ENCODE assay signal across 10 cellular contexts in genomic region chr12:77324416-77324762, GRCh38.
DNase-seq lines count a peak whose midpoint lies in the region; ATAC-seq and TF ChIP-seq lines count a peak whose summit lies in the region.
"Had no signal": no experiment of that assay in that cellular context is flagged by ENCODE, and none has a peak within 500 bp of the region (broad histone marks: within the 10 kb centered on the region; RNA-seq: fewer than 3 reads in every experiment).

No MANE protein-coding gene starts in this region.

- peak overlapping the region; percentile 80 for H2AFZ ChIP-seq in hepatocyte

- in situ Hi-C loops in gastrocnemius medialis (cut with MboI; ENCODE audit: low sequenced_read_pairs in 4 of 4) = no loop called here

- H3K4me3 Mint-ChIP-seq in activated T-helper 1 cell treated with anti-CD3 and anti-CD28 coated beads, Interleukin-12 subunit alpha, Interleukin-12 subunit beta, Interleukin-2, Interleukin-4 antibody, amounts not matched to agents 30 ng/mL and 10 ng/mL and 1 ng/mL, durations not matched to agents 14 hours and 24 hours and 36 hours = no peak overlapping the region

- ATAC-seq in GM18870 (IDR thresholded peaks at IDR 0.05; ENCODE audit: unreplicated experiment) = peak; percentile 18
- peak; percentile 47 for ATAC-seq in SK-N-SH treated with all-trans-retinoic acid at 6 μM for 48 hours
- ATAC-seq in gastrocnemius medialis = no peak
- ATAC-seq in HG02970 (IDR thresholded peaks at IDR 0.05; ENCODE audit: low FRiP score, unreplicated experiment) = no peak
- ATAC-seq: naive thymus-derived CD8-positive, alpha-beta T cell had no signal

- H3K36me3 Mint-ChIP-seq in activated T-helper 1 cell treated with anti-CD3 and anti-CD28 coated beads, Interleukin-12 subunit alpha, Interleukin-12 subunit beta, Interleukin-2, Interleukin-4 antibody, amounts not matched to agents 30 ng/mL and 10 ng/mL and 1 ng/mL, durations not matched to agents 14 hours and 24 hours and 36 hours (ENCODE audit: low read depth) = peaks cover 3% of the 10 kb centered on the region

- intact Hi-C loops in gastrocnemius medialis (cut with DNase I; ENCODE audit: low total_unique reads) = no loop called here
- intact Hi-C loops in activated T-helper 1 cell treated with anti-CD3 and anti-CD28 coated beads, Interleukin-12 subunit alpha, Interleukin-12 subunit beta, Interleukin-2, Interleukin-4 antibody, amounts not matched to agents 30 ng/mL and 10 ng/mL and 1 ng/mL, durations not matched to agents 14 hours and 24 hours and 36 hours (cut with micrococcal nuclease) = no loop called here

- no peak for DNase-seq in hepatocyte (ENCODE audit: low spot score)
- DNase-seq in gastrocnemius medialis = no peak
- no peak for DNase-seq in LoVo (ENCODE audit: low spot score)
- DNase-seq in T1000 (lab: John Stamatoyannopoulos, UW) = no peak
- DNase-seq in activated T-helper 1 cell treated with anti-CD3 and anti-CD28 coated beads, Interleukin-12 subunit alpha, Interleukin-12 subunit beta, Interleukin-2, Interleukin-4 antibody, amounts not matched to agents 30 ng/mL and 10 ng/mL and 1 ng/mL, durations not matched to agents 14 hours and 24 hours and 36 hours (ENCODE audit: low spot score) = no peak
- DNase-seq: naive thymus-derived CD8-positive, alpha-beta T cell had no signal

- no peaks in the 10 kb centered on the region for H3K36me3 ChIP-seq in hepatocyte (replicated peaks; ENCODE audit: insufficient read depth, low read depth)
- H3K36me3 ChIP-seq in gastrocnemius medialis = no peaks in the 10 kb centered on the region

- no peaks in the 10 kb centered on the region for H3K9me3 Mint-ChIP-seq in activated T-helper 1 cell treated with anti-CD3 and anti-CD28 coated beads, Interleukin-12 subunit alpha, Interleukin-12 subunit beta, Interleukin-2, Interleukin-4 antibody, amounts not matched to agents 30 ng/mL and 10 ng/mL and 1 ng/mL, durations not matched to agents 14 hours and 24 hours and 36 hours
- H3K9me3 Mint-ChIP-seq: activated naive CD4-positive, alpha-beta T cell treated with anti-CD3 and anti-CD28 coated beads for 36 hours had no signal

- peak overlapping the region; percentile 54 for H3K4me3 ChIP-seq in hepatocyte
- peak overlapping the region; percentile 48 to 61 (median 54) for H3K4me3 ChIP-seq in gastrocnemius medialis

- H3K27ac ChIP-seq in hepatocyte (no peak overlapping the region), gastrocnemius medialis (no peak overlapping the region)

- peaks cover 29% of the 10 kb centered on the region for H3K27me3 ChIP-seq in hepatocyte
- H3K27me3 ChIP-seq in gastrocnemius medialis = peaks cover 19 to 26% (median 20%) of the 10 kb centered on the region in 3 donors

- peaks cover 6% of the 10 kb centered on the region for H3K4me1 Mint-ChIP-seq in activated T-helper 1 cell treated with anti-CD3 and anti-CD28 coated beads, Interleukin-12 subunit alpha, Interleukin-12 subunit beta, Interleukin-2, Interleukin-4 antibody, amounts not matched to agents 30 ng/mL and 10 ng/mL and 1 ng/mL, durations not matched to agents 14 hours and 24 hours and 36 hours (ENCODE audit: low read depth)

- no peak for TF ChIP-seq CTCF in hepatocyte (IDR thresholded peaks at IDR 0.05; ENCODE audit: poor library complexity)
- no peak for TF ChIP-seq CTCF in gastrocnemius medialis (IDR thresholded peaks at IDR 0.05 in 4 of 5, conservative IDR thresholded peaks at IDR 0.05 in 1 of 5)

- no peaks in the 10 kb centered on the region for H3K9me2 ChIP-seq in hepatocyte (replicated peaks; ENCODE audit: insufficient read depth)

- TF ChIP-seq POLR2A in gastrocnemius medialis (IDR thresholded peaks at IDR 0.05) = no peak

- peaks cover 4% of the 10 kb centered on the region for H3K4me1 ChIP-seq in hepatocyte (ENCODE audit: insufficient read depth)
- peaks cover 0 to 6% of the 10 kb centered on the region in 2 donors for H3K4me1 ChIP-seq in gastrocnemius medialis

- H3K79me2 ChIP-seq in hepatocyte = no peaks in the 10 kb centered on the region

- H3K27ac Mint-ChIP-seq in activated T-helper 1 cell treated with anti-CD3 and anti-CD28 coated beads, Interleukin-12 subunit alpha, Interleukin-12 subunit beta, Interleukin-2, Interleukin-4 antibody, amounts not matched to agents 30 ng/mL and 10 ng/mL and 1 ng/mL, durations not matched to agents 14 hours and 24 hours and 36 hours = no peak overlapping the region
- H3K27ac Mint-ChIP-seq: activated naive CD4-positive, alpha-beta T cell treated with anti-CD3 and anti-CD28 coated beads for 36 hours; naive thymus-derived CD8-positive, alpha-beta T cell had no signal

- H3K4me2 ChIP-seq in hepatocyte = peak overlapping the region; percentile 95

- H4K20me1 ChIP-seq in hepatocyte (ENCODE audit: insufficient read depth, poor library complexity, severe bottlenecking) = no peaks in the 10 kb centered on the region

- H3K27me3 Mint-ChIP-seq in activated T-helper 1 cell treated with anti-CD3 and anti-CD28 coated beads, Interleukin-12 subunit alpha, Interleukin-12 subunit beta, Interleukin-2, Interleukin-4 antibody, amounts not matched to agents 30 ng/mL and 10 ng/mL and 1 ng/mL, durations not matched to agents 14 hours and 24 hours and 36 hours (ENCODE audit: insufficient read depth) = peaks cover 46% of the 10 kb centered on the region

- H3K9me3 ChIP-seq in hepatocyte (ENCODE audit: low read depth) (no peaks in the 10 kb centered on the region), gastrocnemius medialis (no peaks in the 10 kb centered on the region)

- 2% methylated on average over 15 of the region's 15 CpGs for WGBS in hepatocyte (ENCODE audit: low lambda C conversion rate, missing lambda C conversion rate)

TF ChIP-seq in SK-N-SH treated with all-trans-retinoic acid at 6 μM for 48 hours, 23 proteins besides CTCF, POLR2A, EP300 and RAD21:
- no peak for TF ChIP-seq ARNTL (CRISPR knock-in tag; IDR thresholded peaks at IDR 0.05; ENCODE audit: borderline replicate concordance, low read depth)
- TF ChIP-seq ZNF8 (CRISPR knock-in tag; IDR thresholded peaks at IDR 0.05) = no peak
TF ChIP-seq in SK-N-SH treated with all-trans-retinoic acid at 6 μM for 48 hours: peak in this region for 0.

Comparison
In these comparisons a context has a peak if more than half of its experiments do, and no peak if none do; other contexts are left out.
1. ATAC-seq: peak in GM18870 (single experiment) and SK-N-SH treated with all-trans-retinoic acid at 6 μM for 48 hours (single experiment); none in gastrocnemius medialis (0 of 2) and HG02970 (single experiment).